29 cellular contexts compared by ENCODE assay signal in genomic region chr1:160159846-160160245, GRCh38. TPM values are rescaled to one million over a fixed set of nuclear protein-coding genes. Genes with fewer than 3 reads are reported as not detected.
DNase-seq lines count a peak whose midpoint lies in the region; ATAC-seq and TF ChIP-seq lines count a peak whose summit lies in the region.
"Had no signal": no experiment of that assay in that cellular context is flagged by ENCODE, and none has a peak within 500 bp of the region (broad histone marks: within the 10 kb centered on the region; RNA-seq: fewer than 3 reads in every experiment).

No MANE protein-coding gene starts in this region.

- H3K27me3 ChIP-seq in heart right ventricle (no peaks in the 10 kb centered on the region), right atrium auricular region (no peaks in the 10 kb centered on the region), lower lobe of right lung (ENCODE audit: low read depth) (no peaks in the 10 kb centered on the region), foreskin keratinocyte (peaks cover 21% of the 10 kb centered on the region)

- TF ChIP-seq CTCF in heart right ventricle (IDR thresholded peaks at IDR 0.05): no peak
- no peak for TF ChIP-seq CTCF in right atrium auricular region (IDR thresholded peaks at IDR 0.05)
- no peak for TF ChIP-seq CTCF in LNCaP clone FGC (IDR thresholded peaks at IDR 0.05; ENCODE audit: control insufficient read depth, extremely low read depth, insufficient read depth)
- TF ChIP-seq CTCF in lower lobe of right lung (IDR thresholded peaks at IDR 0.05): no peak
- no peak for TF ChIP-seq CTCF in foreskin keratinocyte (conservative IDR thresholded peaks at IDR 0.05)

- intact Hi-C loops in heart right ventricle (cut with DNase I) (no loop called here), lower lobe of right lung (cut with DNase I) (no loop called here)

- H3K27ac ChIP-seq in heart right ventricle (peak overlapping the region in 2 of 10 donors; percentile 4 to 12), right atrium auricular region (peak overlapping the region in 1 of 2 donors; percentile 25), lower lobe of right lung (no peak overlapping the region), caudate nucleus (ENCODE audit: low read depth, low read length) (no peak overlapping the region), foreskin keratinocyte (no peak overlapping the region)
- H3K27ac ChIP-seq: PC-9 had no signal

- ATAC-seq in heart right ventricle: peak in 5 of 8 donors; percentile 12 to 59 (median 40)
- peak; percentile 89 to 94 for ATAC-seq in lower lobe of right lung
- no peak for ATAC-seq in foreskin keratinocyte
- ATAC-seq: activated CD8-positive, alpha-beta T cell treated with anti-CD3 and anti-CD28 coated beads for 36 hours; natural killer cell; stimulated activated effector memory CD8-positive, alpha-beta T cell treated with anti-CD3 and anti-CD28 coated beads, Interleukin-12 subunit alpha, Interleukin-12 subunit beta, amount 100 ng/mL, for 72 hours had no signal

- H3K9me3 ChIP-seq in heart right ventricle (no peaks in the 10 kb centered on the region), right atrium auricular region (no peaks in the 10 kb centered on the region), lower lobe of right lung (no peaks in the 10 kb centered on the region)
- H3K9me3 ChIP-seq: BE2C had no signal

- peaks cover 0 to 5% (median 0%) of the 10 kb centered on the region in 9 donors for H3K4me1 ChIP-seq in heart right ventricle
- no peaks in the 10 kb centered on the region for H3K4me1 ChIP-seq in right atrium auricular region
- peaks cover 5% of the 10 kb centered on the region for H3K4me1 ChIP-seq in lower lobe of right lung
- H3K4me1 ChIP-seq in foreskin keratinocyte: no peaks in the 10 kb centered on the region
- H3K4me1 ChIP-seq: BE2C had no signal

- H3K4me3 ChIP-seq in heart right ventricle (no peak overlapping the region), right atrium auricular region (no peak overlapping the region), LNCaP clone FGC (ENCODE audit: low read depth, low read length) (no peak overlapping the region), lower lobe of right lung (no peak overlapping the region)
- H3K4me3 ChIP-seq: PC-9 had no signal

- H3K36me3 ChIP-seq in heart right ventricle (no peaks in the 10 kb centered on the region), right atrium auricular region (no peaks in the 10 kb centered on the region), lower lobe of right lung (no peaks in the 10 kb centered on the region)
- H3K36me3 ChIP-seq: BE2C had no signal

- no peak for DNase-seq in heart right ventricle
- DNase-seq in right atrium auricular region (ENCODE audit: low spot score): no peak
- DNase-seq in LNCaP clone FGC (ENCODE audit: low read depth): peak; percentile 91
- no peak for DNase-seq in lower lobe of right lung
- no peak for DNase-seq in caudate nucleus (lab: John Stamatoyannopoulos, UW)
- DNase-seq in SHP77 treated with DMSO at 0.1 percent for 48 hours (lab: John Stamatoyannopoulos, UW): no peak
- no peak for DNase-seq in foreskin keratinocyte
- DNase-seq: activated CD8-positive, alpha-beta T cell treated with anti-CD3 and anti-CD28 coated beads for 36 hours; activated naive CD4-positive, alpha-beta T cell treated with anti-CD3 and anti-CD28 coated beads for 36 hours; BE2C; dermis blood vessel endothelial cell; DMS153; endodermal cell; GDM1; glutamatergic neuron; Kasumi-1; midbrain; natural killer cell; NCI-H1436 treated with DMSO at 0.1 percent for 48 hours; NCI-H2107; NCI-H526; nucleus accumbens; SHP77; stimulated activated CD4-positive, alpha-beta T cell treated with anti-CD3 and anti-CD28 coated beads, Interleukin-15, amount 100 ng/mL, for 24 hours; stimulated activated CD4-positive, alpha-beta T cell treated with anti-CD3 and anti-CD28 coated beads, Interleukin-4, amount 100 ng/mL, for 4 hours had no signal

RNA-seq across cellular contexts. Expression of gene ATP1A4, which starts 8.4 kb away (rescaled TPM):
- total RNA-seq in heart right ventricle: 1 to 10 TPM in 1 of 10 donors, under 1 TPM in 4, not detected in 5; 0.14 to 1.5 (median 0.50) TPM
- polyA plus RNA-seq in heart right ventricle: under 1 TPM; 0.04 to 0.29 TPM
- not detected for total RNA-seq in right atrium auricular region
- 1.1 TPM for total RNA-seq in lower lobe of right lung
- total RNA-seq in foreskin keratinocyte: not detected in 2 replicates
- not detected in 2 replicates for polyA plus RNA-seq in foreskin keratinocyte
- total RNA-seq: activated CD8-positive, alpha-beta T cell treated with anti-CD3 and anti-CD28 coated beads for 36 hours; activated naive CD4-positive, alpha-beta T cell treated with anti-CD3 and anti-CD28 coated beads for 36 hours; dermis blood vessel endothelial cell; liver; natural killer cell; PC-9; progenitor cell of endocrine pancreas had no signal
- polyA plus RNA-seq: liver had no signal

RNA-seq across cellular contexts. Expression of gene CASQ1, which starts 30.5 kb away (rescaled TPM):
- total RNA-seq in heart right ventricle (10 to 100 TPM; 17.5 to 68.9 (median 45.4) TPM), right atrium auricular region (10 to 100 TPM; 10.1 to 32.3 TPM), lower lobe of right lung (0.27 TPM), foreskin keratinocyte (not detected in 2 replicates)
- polyA plus RNA-seq in heart right ventricle (10 to 100 TPM; 27.4 to 39.3 TPM), foreskin keratinocyte (not detected in 2 replicates)
- total RNA-seq: activated CD8-positive, alpha-beta T cell treated with anti-CD3 and anti-CD28 coated beads for 36 hours; activated naive CD4-positive, alpha-beta T cell treated with anti-CD3 and anti-CD28 coated beads for 36 hours; dermis blood vessel endothelial cell; liver; natural killer cell; PC-9; progenitor cell of endocrine pancreas had no signal
- polyA plus RNA-seq: liver had no signal

RNA-seq across cellular contexts. Expression of gene ATP1A2, which starts 44.3 kb away (rescaled TPM):
- total RNA-seq in heart right ventricle: 100 to 1,000 TPM; 108 to 342 (median 207) TPM
- 10 to 100 TPM; 14.2 to 83.8 TPM for polyA plus RNA-seq in heart right ventricle
- total RNA-seq in right atrium auricular region: 100 to 1,000 TPM; 146 to 228 TPM
- 4.5 TPM for total RNA-seq in lower lobe of right lung
- not detected in 2 replicates for total RNA-seq in foreskin keratinocyte
- polyA plus RNA-seq in foreskin keratinocyte: not detected in 2 replicates
- total RNA-seq: activated CD8-positive, alpha-beta T cell treated with anti-CD3 and anti-CD28 coated beads for 36 hours; activated naive CD4-positive, alpha-beta T cell treated with anti-CD3 and anti-CD28 coated beads for 36 hours; dermis blood vessel endothelial cell; natural killer cell; progenitor cell of endocrine pancreas had no signal

RNA-seq across cellular contexts. Expression of gene PEA15, which starts 45.3 kb away (rescaled TPM):
- total RNA-seq in heart right ventricle (100 to 1,000 TPM; 213 to 451 (median 271) TPM), right atrium auricular region (100 to 1,000 TPM in 1 of 2 donors, 10 to 100 TPM in 1; 69.2 to 144 TPM), lower lobe of right lung (132 TPM), foreskin keratinocyte (167 and 176 TPM in 2 replicates)
- polyA plus RNA-seq in heart right ventricle (100 to 1,000 TPM; 244 to 536 TPM), foreskin keratinocyte (165 and 172 TPM in 2 replicates)

Comparison
In these comparisons a context has a peak if more than half of its experiments do, and no peak if none do; other contexts are left out.
1. RNA of gene ATP1A2, which starts 44.3 kb away (total RNA-seq): 146 to 228 TPM in right atrium auricular region and 108 to 342 TPM in heart right ventricle; 4.5 TPM in lower lobe of right lung (single experiment) and not detected in foreskin keratinocyte; every median in the first group is over 10 times any median in the second.